In genomic region chr14:49044981-49045380, GRCh38 we compare ENCODE assay signal across 29 cellular contexts.
"Had no signal": no experiment of that assay in that cellular context is flagged by ENCODE, and none has a peak within 500 bp of the region (broad histone marks: within the 10 kb centered on the region; RNA-seq: fewer than 3 reads in every experiment).

No MANE protein-coding gene starts in this region.

- H3K27ac ChIP-seq: stomach, suprapubic skin, testis, thoracic aorta, thyroid gland, tibial artery, tibial nerve, transverse colon, upper lobe of left lung, upper lobe of right lung, uterus, vagina had no signal

- H3K27me3 Mint-ChIP-seq: stimulated activated naive B cell treated with anti-CD40 and anti-IgM and Interleukin-4, amounts not matched to agents 10 μg/mL and 1 μg/mL and 100 μg/mL, for 72 hours; stimulated activated naive CD8-positive, alpha-beta T cell treated with anti-CD3 and anti-CD28 coated beads, Interleukin-15, amount 100 ng/mL, for 72 hours; stimulated activated naive CD8-positive, alpha-beta T cell treated with anti-CD3 and anti-CD28 coated beads, Interleukin-15, Interleukin-2, amounts not matched to agents 100 ng/mL and 50 ng/mL, for 24 hours had no signal

- H3K36me3 ChIP-seq: stomach, suprapubic skin, thoracic aorta, thyroid gland, tibial artery, tibial nerve, transverse colon, upper lobe of left lung, upper lobe of right lung, uterus, vagina had no signal

- H3K4me1 ChIP-seq: stomach, suprapubic skin, testis, tibial artery, tibial nerve, transverse colon, upper lobe of left lung, upper lobe of right lung, uterus, vagina had no signal

- H3K9me3 Mint-ChIP-seq: stimulated activated memory B cell treated with anti-CD40 and anti-IgM and Interleukin-4, amounts not matched to agents 10 μg/mL and 1 μg/mL and 100 μg/mL, for 72 hours; stimulated activated naive B cell treated with anti-CD40 and anti-IgM and Interleukin-4, amounts not matched to agents 10 μg/mL and 1 μg/mL and 100 μg/mL, for 72 hours; stimulated activated naive CD8-positive, alpha-beta T cell treated with anti-CD3 and anti-CD28 coated beads, Interleukin-15, amount 100 ng/mL, for 72 hours; stimulated activated naive CD8-positive, alpha-beta T cell treated with anti-CD3 and anti-CD28 coated beads, Interleukin-15, Interleukin-2, amounts not matched to agents 100 ng/mL and 50 ng/mL, for 24 hours; type B pancreatic cell had no signal

- H3K36me3 Mint-ChIP-seq: stimulated activated effector memory CD8-positive, alpha-beta T cell treated with anti-CD3 and anti-CD28 coated beads, Interleukin-12 subunit alpha, Interleukin-12 subunit beta, amount 100 ng/mL, for 72 hours; stimulated activated memory B cell treated with anti-CD40 and anti-IgM and Interleukin-4, amounts not matched to agents 10 μg/mL and 1 μg/mL and 100 μg/mL, for 72 hours; stimulated activated naive B cell treated with anti-CD40 and anti-IgM and Interleukin-4, amounts not matched to agents 10 μg/mL and 1 μg/mL and 100 μg/mL, for 72 hours; type B pancreatic cell had no signal

- H3K4me3 ChIP-seq: stomach, suprapubic skin, testis, thoracic aorta, thyroid gland, tibial artery, tibial nerve, transverse colon, upper lobe of left lung, upper lobe of right lung, uterus, vagina had no signal

- H3K27me3 ChIP-seq: stomach, suprapubic skin, testis, thyroid gland, tibial artery, tibial nerve, transverse colon, upper lobe of left lung, upper lobe of right lung, uterus, vagina had no signal

- H3K4me1 Mint-ChIP-seq: stimulated activated effector memory CD8-positive, alpha-beta T cell treated with anti-CD3 and anti-CD28 coated beads, Interleukin-12 subunit alpha, Interleukin-12 subunit beta, amount 100 ng/mL, for 72 hours; stimulated activated naive CD8-positive, alpha-beta T cell treated with anti-CD3 and anti-CD28 coated beads, Interleukin-15, amount 100 ng/mL, for 72 hours had no signal

- DNase-seq: stimulated activated CD4-positive, alpha-beta T cell treated with anti-CD3 and anti-CD28 coated beads, Interleukin-2, amount 100 ng/mL, for 48 hours; stimulated activated CD4-positive, alpha-beta T cell treated with anti-CD3 and anti-CD28 coated beads, Interleukin-4, amount 100 ng/mL, for 1 hour; stimulated activated CD4-positive, alpha-beta T cell treated with anti-CD3 and anti-CD28 coated beads, Interleukin-4, amount 100 ng/mL, for 24 hours; stimulated activated CD4-positive, alpha-beta T cell treated with anti-CD3 and anti-CD28 coated beads, Interleukin-4, amount 100 ng/mL, for 4 hours; stimulated activated CD8-positive, alpha-beta memory T cell treated with anti-CD3 and anti-CD28 coated beads, Interleukin-4, amount 100 ng/mL, for 48 hours; stimulated activated naive B cell treated with anti-CD40 and anti-IgM and Interleukin-4, amounts not matched to agents 10 μg/mL and 1 μg/mL and 100 μg/mL, for 72 hours; stimulated activated naive CD4-positive, alpha-beta T cell; stimulated activated naive CD4-positive, alpha-beta T cell treated with Interleukin-2 at 50 U/mL for 16 hours; stimulated activated naive CD8-positive, alpha-beta T cell treated with anti-CD3 and anti-CD28 coated beads, Interleukin-15, amount 100 ng/mL, for 72 hours; stimulated activated naive CD8-positive, alpha-beta T cell treated with anti-CD3 and anti-CD28 coated beads, Interleukin-15, Interleukin-2, amounts not matched to agents 100 U/mL and 50 U/mL, for 24 hours; stomach; substantia nigra; testis; thyroid gland; tibial artery; transverse colon; trophoblast cell; upper lobe of left lung; upper lobe of right lung; uterus had no signal

- ATAC-seq: stimulated activated effector memory CD8-positive, alpha-beta T cell treated with anti-CD3 and anti-CD28 coated beads, Interleukin-12 subunit alpha, Interleukin-12 subunit beta, amount 100 ng/mL, for 72 hours; stimulated activated memory B cell treated with anti-CD40 and anti-IgM and Interleukin-4, amounts not matched to agents 10 μg/mL and 1 μg/mL and 100 μg/mL, for 72 hours; stimulated activated naive B cell treated with anti-CD40 and anti-IgM and Interleukin-4, amounts not matched to agents 10 μg/mL and 1 μg/mL and 100 μg/mL, for 72 hours; stimulated activated naive CD8-positive, alpha-beta T cell treated with anti-CD3 and anti-CD28 coated beads, Interleukin-15, amount 100 ng/mL, for 72 hours; stimulated activated naive CD8-positive, alpha-beta T cell treated with anti-CD3 and anti-CD28 coated beads, Interleukin-15, Interleukin-2, amounts not matched to agents 100 U/mL and 50 U/mL, for 24 hours; upper lobe of right lung had no signal

- H3K27ac Mint-ChIP-seq: stimulated activated effector memory CD8-positive, alpha-beta T cell treated with anti-CD3 and anti-CD28 coated beads, Interleukin-12 subunit alpha, Interleukin-12 subunit beta, amount 100 ng/mL, for 72 hours; stimulated activated memory B cell treated with anti-CD40 and anti-IgM and Interleukin-4, amounts not matched to agents 10 μg/mL and 1 μg/mL and 100 μg/mL, for 72 hours; stimulated activated naive B cell treated with anti-CD40 and anti-IgM and Interleukin-4, amounts not matched to agents 10 μg/mL and 1 μg/mL and 100 μg/mL, for 72 hours; stimulated activated naive CD8-positive, alpha-beta T cell treated with anti-CD3 and anti-CD28 coated beads, Interleukin-15, amount 100 ng/mL, for 72 hours; stimulated activated naive CD8-positive, alpha-beta T cell treated with anti-CD3 and anti-CD28 coated beads, Interleukin-15, Interleukin-2, amounts not matched to agents 100 ng/mL and 50 ng/mL, for 24 hours; type B pancreatic cell had no signal

- H3K9me3 ChIP-seq: stomach, suprapubic skin, testis, thoracic aorta, thyroid gland, tibial artery, tibial nerve, transverse colon, upper lobe of left lung, upper lobe of right lung, uterus, vagina had no signal

- FAIRE-seq: urothelium cell line had no signal

- H3K4me3 Mint-ChIP-seq: stimulated activated effector memory CD8-positive, alpha-beta T cell treated with anti-CD3 and anti-CD28 coated beads, Interleukin-12 subunit alpha, Interleukin-12 subunit beta, amount 100 ng/mL, for 72 hours; stimulated activated memory B cell treated with anti-CD40 and anti-IgM and Interleukin-4, amounts not matched to agents 10 μg/mL and 1 μg/mL and 100 μg/mL, for 72 hours; stimulated activated naive B cell treated with anti-CD40 and anti-IgM and Interleukin-4, amounts not matched to agents 10 μg/mL and 1 μg/mL and 100 μg/mL, for 72 hours; stimulated activated naive CD8-positive, alpha-beta T cell treated with anti-CD3 and anti-CD28 coated beads, Interleukin-15, amount 100 ng/mL, for 72 hours; stimulated activated naive CD8-positive, alpha-beta T cell treated with anti-CD3 and anti-CD28 coated beads, Interleukin-15, Interleukin-2, amounts not matched to agents 100 ng/mL and 50 ng/mL, for 24 hours; type B pancreatic cell had no signal
